In the genomic region with DNA sequence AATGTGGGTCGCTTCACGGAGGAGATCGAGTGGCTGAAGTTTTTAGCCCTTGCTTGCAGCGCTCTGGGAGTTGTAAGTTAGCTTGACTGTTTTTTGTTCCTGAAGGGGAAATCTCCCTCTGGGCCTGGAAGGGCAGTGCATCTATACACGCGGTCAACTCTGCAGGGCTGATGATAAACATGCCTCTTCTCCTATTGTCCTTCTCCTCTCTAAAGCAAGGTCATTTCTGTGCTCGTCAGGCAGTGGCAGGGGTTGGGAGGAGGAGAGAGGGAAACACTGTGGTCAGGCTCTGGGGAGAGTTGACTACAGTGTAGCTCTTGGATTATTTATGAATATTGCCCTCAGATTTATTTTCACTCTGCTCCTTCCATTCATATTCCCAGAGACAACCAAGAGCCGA, we compare ENCODE assay signal across 10 cellular contexts. TPM values are rescaled to one million over a fixed set of nuclear protein-coding genes. Genes with fewer than 3 reads are reported as not detected.
"Had no signal": no experiment of that assay in that cellular context is flagged by ENCODE, and none has a peak within 500 bp of the region (broad histone marks: within the 10 kb centered on the region; RNA-seq: fewer than 3 reads in every experiment).

No MANE protein-coding gene starts in this region.

RNA-seq across cellular contexts. Expression of gene ROPN1B, which starts 8.1 kb away (rescaled TPM):
- total RNA-seq: colonic mucosa; dermis microvascular lymphatic vessel endothelial cell; endodermal cell; esophagus mucosa; esophagus squamous epithelium; glomerular endothelial cell; kidney epithelial cell; mammary epithelial cell; mucosa of gallbladder; naive thymus-derived CD4-positive, alpha-beta T cell had no signal
